In the genomic region with DNA sequence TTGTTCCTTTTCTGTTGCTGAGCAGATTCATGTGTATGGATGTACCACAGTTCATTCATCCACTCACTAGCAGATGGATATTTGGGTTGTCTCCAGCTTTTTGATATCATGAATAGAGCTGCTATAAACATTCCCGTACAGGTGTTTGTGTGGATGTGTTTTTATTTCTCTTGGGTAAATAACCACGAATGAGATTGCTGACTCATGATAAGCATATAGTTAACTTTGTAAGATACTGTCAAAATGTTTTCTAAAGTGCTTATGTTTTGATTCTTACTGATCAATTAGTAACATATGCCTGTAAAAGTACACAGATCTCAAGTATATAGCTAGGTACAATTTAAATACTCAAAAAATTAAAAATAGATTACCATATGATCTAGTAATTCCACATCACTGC, we compare ENCODE assay signal across 3 cellular contexts.
A peak's percentile ranks its signal among the peaks of the same experiment; 100 is the strongest.
TF ChIP-seq lines count a peak whose summit lies in the region.

No MANE protein-coding gene starts in this region.

TF ChIP-seq in HepG2, 621 proteins besides CTCF, POLR2A, EP300 and RAD21:
- TF ChIP-seq MAFK (conservative IDR thresholded peaks at IDR 0.05 in 1 of 2, IDR thresholded peaks at IDR 0.05 in 1 of 2; ENCODE audit: low read length in 2 of 2) (peak; percentile 57 to 85; a peak in 3 of 4 replicates), GLI4 (CRISPR knock-in tag; IDR thresholded peaks at IDR 0.05; ENCODE audit: borderline replicate concordance) (no peak), NFE2L2 (IDR thresholded peaks at IDR 0.05; ENCODE audit: low read length) (0 out of 2 replicates have a peak, but pooled peaks have one; percentile 20), MAFF (IDR thresholded peaks at IDR 0.05; ENCODE audit: low read depth, low read length) (peak; percentile 75), MZF1 (CRISPR knock-in tag; IDR thresholded peaks at IDR 0.05; ENCODE audit: borderline replicate concordance) (no peak)
- TF ChIP-seq, protein P1, sequence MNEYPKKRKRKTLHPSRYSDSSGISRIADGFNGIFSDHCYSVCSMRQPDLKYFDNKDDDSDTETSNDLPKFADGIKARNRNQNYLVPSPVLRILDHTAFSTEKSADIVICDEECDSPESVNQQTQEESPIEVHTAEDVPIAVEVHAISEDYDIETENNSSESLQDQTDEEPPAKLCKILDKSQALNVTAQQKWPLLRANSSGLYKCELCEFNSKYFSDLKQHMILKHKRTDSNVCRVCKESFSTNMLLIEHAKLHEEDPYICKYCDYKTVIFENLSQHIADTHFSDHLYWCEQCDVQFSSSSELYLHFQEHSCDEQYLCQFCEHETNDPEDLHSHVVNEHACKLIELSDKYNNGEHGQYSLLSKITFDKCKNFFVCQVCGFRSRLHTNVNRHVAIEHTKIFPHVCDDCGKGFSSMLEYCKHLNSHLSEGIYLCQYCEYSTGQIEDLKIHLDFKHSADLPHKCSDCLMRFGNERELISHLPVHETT (CRISPR knock-in tag; conservative IDR thresholded peaks at IDR 0.05): no peak

TF ChIP-seq in K562, 482 proteins besides CTCF, POLR2A, EP300 and RAD21:
- TF ChIP-seq, protein P2, sequence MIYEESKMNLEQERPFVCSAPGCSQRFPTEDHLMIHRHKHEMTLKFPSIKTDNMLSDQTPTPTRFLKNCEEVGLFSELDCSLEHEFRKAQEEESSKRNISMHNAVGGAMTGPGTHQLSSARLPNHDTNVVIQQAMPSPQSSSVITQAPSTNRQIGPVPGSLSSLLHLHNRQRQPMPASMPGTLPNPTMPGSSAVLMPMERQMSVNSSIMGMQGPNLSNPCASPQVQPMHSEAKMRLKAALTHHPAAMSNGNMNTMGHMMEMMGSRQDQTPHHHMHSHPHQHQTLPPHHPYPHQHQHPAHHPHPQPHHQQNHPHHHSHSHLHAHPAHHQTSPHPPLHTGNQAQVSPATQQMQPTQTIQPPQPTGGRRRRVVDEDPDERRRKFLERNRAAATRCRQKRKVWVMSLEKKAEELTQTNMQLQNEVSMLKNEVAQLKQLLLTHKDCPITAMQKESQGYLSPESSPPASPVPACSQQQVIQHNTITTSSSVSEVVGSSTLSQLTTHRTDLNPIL (CRISPR knock-in tag; IDR thresholded peaks at IDR 0.05): no peak
- TF ChIP-seq C11orf30 (IDR thresholded peaks at IDR 0.05; ENCODE audit: low read depth): peak; percentile 63
- no peak for TF ChIP-seq PHTF2 (CRISPR knock-in tag; IDR thresholded peaks at IDR 0.05)
- 0 out of 2 replicates have a peak, but pooled peaks have one; percentile 22 for TF ChIP-seq NFE2 (IDR thresholded peaks at IDR 0.05; ENCODE audit: low read depth)
- TF ChIP-seq MAFK (IDR thresholded peaks at IDR 0.05; ENCODE audit: low read length): peak; percentile 47; the same call in 1 of the 2 replicates
- no peak for TF ChIP-seq MEIS2 (IDR thresholded peaks at IDR 0.05; ENCODE audit: partially characterized antibody)
- TF ChIP-seq, protein P3, sequence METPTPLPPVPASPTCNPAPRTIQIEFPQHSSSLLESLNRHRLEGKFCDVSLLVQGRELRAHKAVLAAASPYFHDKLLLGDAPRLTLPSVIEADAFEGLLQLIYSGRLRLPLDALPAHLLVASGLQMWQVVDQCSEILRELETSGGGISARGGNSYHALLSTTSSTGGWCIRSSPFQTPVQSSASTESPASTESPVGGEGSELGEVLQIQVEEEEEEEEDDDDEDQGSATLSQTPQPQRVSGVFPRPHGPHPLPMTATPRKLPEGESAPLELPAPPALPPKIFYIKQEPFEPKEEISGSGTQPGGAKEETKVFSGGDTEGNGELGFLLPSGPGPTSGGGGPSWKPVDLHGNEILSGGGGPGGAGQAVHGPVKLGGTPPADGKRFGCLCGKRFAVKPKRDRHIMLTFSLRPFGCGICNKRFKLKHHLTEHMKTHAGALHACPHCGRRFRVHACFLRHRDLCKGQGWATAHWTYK (CRISPR knock-in tag; IDR thresholded peaks at IDR 0.05): no peak
- TF ChIP-seq, protein P4, sequence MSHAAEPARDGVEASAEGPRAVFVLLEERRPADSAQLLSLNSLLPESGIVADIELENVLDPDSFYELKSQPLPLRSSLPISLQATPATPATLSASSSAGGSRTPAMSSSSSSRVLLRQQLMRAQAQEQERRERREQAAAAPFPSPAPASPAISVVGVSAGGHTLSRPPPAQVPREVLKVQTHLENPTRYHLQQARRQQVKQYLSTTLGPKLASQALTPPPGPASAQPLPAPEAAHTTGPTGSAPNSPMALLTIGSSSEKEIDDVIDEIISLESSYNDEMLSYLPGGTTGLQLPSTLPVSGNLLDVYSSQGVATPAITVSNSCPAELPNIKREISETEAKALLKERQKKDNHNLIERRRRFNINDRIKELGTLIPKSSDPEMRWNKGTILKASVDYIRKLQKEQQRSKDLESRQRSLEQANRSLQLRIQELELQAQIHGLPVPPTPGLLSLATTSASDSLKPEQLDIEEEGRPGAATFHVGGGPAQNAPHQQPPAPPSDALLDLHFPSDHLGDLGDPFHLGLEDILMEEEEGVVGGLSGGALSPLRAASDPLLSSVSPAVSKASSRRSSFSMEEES (CRISPR knock-in tag; IDR thresholded peaks at IDR 0.05): no peak
- TF ChIP-seq MAFG (tag; conservative IDR thresholded peaks at IDR 0.05): peak; percentile 71
- TF ChIP-seq NFATC3 (IDR thresholded peaks at IDR 0.05): no peak
- TF ChIP-seq, protein P5, sequence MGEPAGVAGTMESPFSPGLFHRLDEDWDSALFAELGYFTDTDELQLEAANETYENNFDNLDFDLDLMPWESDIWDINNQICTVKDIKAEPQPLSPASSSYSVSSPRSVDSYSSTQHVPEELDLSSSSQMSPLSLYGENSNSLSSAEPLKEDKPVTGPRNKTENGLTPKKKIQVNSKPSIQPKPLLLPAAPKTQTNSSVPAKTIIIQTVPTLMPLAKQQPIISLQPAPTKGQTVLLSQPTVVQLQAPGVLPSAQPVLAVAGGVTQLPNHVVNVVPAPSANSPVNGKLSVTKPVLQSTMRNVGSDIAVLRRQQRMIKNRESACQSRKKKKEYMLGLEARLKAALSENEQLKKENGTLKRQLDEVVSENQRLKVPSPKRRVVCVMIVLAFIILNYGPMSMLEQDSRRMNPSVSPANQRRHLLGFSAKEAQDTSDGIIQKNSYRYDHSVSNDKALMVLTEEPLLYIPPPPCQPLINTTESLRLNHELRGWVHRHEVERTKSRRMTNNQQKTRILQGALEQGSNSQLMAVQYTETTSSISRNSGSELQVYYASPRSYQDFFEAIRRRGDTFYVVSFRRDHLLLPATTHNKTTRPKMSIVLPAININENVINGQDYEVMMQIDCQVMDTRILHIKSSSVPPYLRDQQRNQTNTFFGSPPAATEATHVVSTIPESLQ (CRISPR knock-in tag; IDR thresholded peaks at IDR 0.05): no peak
- no peak for TF ChIP-seq PHF21A (IDR thresholded peaks at IDR 0.05; ENCODE audit: borderline replicate concordance, low read depth)
- TF ChIP-seq ZNF316 (IDR thresholded peaks at IDR 0.05): peak; percentile 84
- TF ChIP-seq MAFF (IDR thresholded peaks at IDR 0.05; ENCODE audit: low read length): peak; percentile 49; the same call in 1 of the 2 replicates
- no peak for TF ChIP-seq HDAC8 (tag; IDR thresholded peaks at IDR 0.05)

TF ChIP-seq in GM12891, 5 proteins besides CTCF, POLR2A, EP300 and RAD21:
- no peak for TF ChIP-seq PAX5 (IDR thresholded peaks at IDR 0.05; ENCODE audit: insufficient read depth, low read length, severe bottlenecking)
- TF ChIP-seq POLR2AphosphoS5 (IDR thresholded peaks at IDR 0.05; ENCODE audit: low read depth, low read length): no peak
- TF ChIP-seq POU2F2 (IDR thresholded peaks at IDR 0.05; ENCODE audit: low read depth, low read length): no peak
- TF ChIP-seq TAF1 (IDR thresholded peaks at IDR 0.05; ENCODE audit: low read depth, low read length): no peak
- TF ChIP-seq SPI1 (IDR thresholded peaks at IDR 0.05; ENCODE audit: low read depth, low read length): no peak
